10 cellular contexts compared by ENCODE assay signal in genomic region chr12:103257763-103258162, GRCh38.
"Had no signal": no experiment of that assay in that cellular context is flagged by ENCODE, and none has a peak within 500 bp of the region (broad histone marks: within the 10 kb centered on the region; RNA-seq: fewer than 3 reads in every experiment).

No MANE protein-coding gene starts in this region.

- H3K4me1 ChIP-seq: HAP-1 had no signal

- H2AFZ ChIP-seq: GM23248 had no signal

- H3K4me3 ChIP-seq: GM23248, HAP-1 had no signal

- H3K36me3 ChIP-seq: HAP-1 had no signal

- H3K9ac ChIP-seq: GM23248, KMS-11 had no signal

- ATAC-seq: HCT116 had no signal

- H3K4me2 ChIP-seq: KMS-11 had no signal

- H3K27ac ChIP-seq: GM23248, KMS-11 had no signal

- DNase-seq: GM23248, GOT3, H7, HFFc6, IMR-90, KBM-7 had no signal

- FAIRE-seq: HTR-8/SVneo had no signal

- H3K9me3 ChIP-seq: HAP-1 had no signal
